Comparison of ENCODE assay signal across 35 cellular contexts in genomic region chr10:19012111-19012510, GRCh38.
"Had no signal": no experiment of that assay in that cellular context is flagged by ENCODE, and none has a peak within 500 bp of the region (broad histone marks: within the 10 kb centered on the region; RNA-seq: fewer than 3 reads in every experiment).

No MANE protein-coding gene starts in this region.

- H3K36me3 ChIP-seq: MG63 had no signal

- H3K4me3 ChIP-seq: MG63 had no signal

- DNase-seq: Karpas-422, Kasumi-1, MG63, MM.1S, MV-4-11, NCI-H1048, NCI-H1092, NCI-H1092 treated with DMSO at 0.1 percent for 48 hours, NCI-H1105, NCI-H1105 treated with DMSO at 0.1 percent for 48 hours, NCI-H1417, NCI-H1417 treated with DMSO at 0.1 percent for 48 hours, NCI-H1436, NCI-H1436 treated with DMSO at 0.1 percent for 48 hours, NCI-H146, NCI-H1694, NCI-H1694 treated with DMSO at 0.1 percent for 48 hours, NCI-H187, NCI-H187 treated with DMSO at 0.1 percent for 48 hours, NCI-H1930, NCI-H2029, NCI-H2029 treated with DMSO at 0.1 percent for 48 hours, NCI-H2081, NCI-H2081 treated with DMSO at 0.1 percent for 48 hours, NCI-H2107, NCI-H2171, NCI-H2171 treated with DMSO at 0.1 percent for 48 hours, NCI-H2227 treated with DMSO at 0.1 percent for 48 hours, NCI-H226, NCI-H345, NCI-H446, NCI-H446 treated with DMSO at 0.1 percent for 48 hours, NCI-H510A, NCI-H510A treated with DMSO at 0.1 percent for 48 hours, NCI-H524 had no signal

- H3K27me3 ChIP-seq: MG63 had no signal
